10 cellular contexts compared by ENCODE assay signal in genomic region chr7:12066561-12066960, GRCh38.
DNase-seq lines count a peak whose midpoint lies in the region; ATAC-seq and TF ChIP-seq lines count a peak whose summit lies in the region.
"Had no signal": no experiment of that assay in that cellular context is flagged by ENCODE, and none has a peak within 500 bp of the region (broad histone marks: within the 10 kb centered on the region; RNA-seq: fewer than 3 reads in every experiment).

No MANE protein-coding gene starts in this region.

- no peak for TF ChIP-seq POLR2A in HCT116 (IDR thresholded peaks at IDR 0.05; ENCODE audit: borderline replicate concordance, extremely low read depth, insufficient read depth, insufficient read length)
- TF ChIP-seq POLR2A in spleen (IDR thresholded peaks at IDR 0.05): no peak

- no peaks in the 10 kb centered on the region for H3K9me3 ChIP-seq in HCT116 (ENCODE audit: control insufficient read depth in 1 of 2, insufficient read depth in 1 of 2, low read depth in 1 of 2, low read length in 2 of 2)
- H3K9me3 ChIP-seq in lower lobe of right lung: no peaks in the 10 kb centered on the region
- H3K9me3 ChIP-seq in spleen: no peaks in the 10 kb centered on the region
- H3K9me3 ChIP-seq: adrenal gland, right atrium auricular region had no signal

- DNase-seq in Caki2 (ENCODE audit: low read depth) (peak; percentile 92), HCT116 (ENCODE audit: low read depth, low spot score) (peak; percentile 85), RWPE1 (ENCODE audit: low spot score) (peak; percentile 3), lower lobe of right lung (no peak), D341Med (ENCODE audit: low spot score) (no peak), spleen (no peak), GM10266 (ENCODE audit: extremely low spot score) (no peak), AG08395 (ENCODE audit: low spot score) (no peak)
- DNase-seq: adrenal gland had no signal

- TF ChIP-seq CTCF in HCT116 (IDR thresholded peaks at IDR 0.05 in 2 of 3, conservative IDR thresholded peaks at IDR 0.05 in 1 of 3; ENCODE audit: borderline replicate concordance in 1 of 3, insufficient read depth in 1 of 3, low read depth in 2 of 3, low read length in 2 of 3) (no peak), RWPE1 (conservative IDR thresholded peaks at IDR 0.05; ENCODE audit: low read depth) (no peak), lower lobe of right lung (IDR thresholded peaks at IDR 0.05) (no peak), spleen (IDR thresholded peaks at IDR 0.05 in 8 of 11, conservative IDR thresholded peaks at IDR 0.05 in 3 of 11) (no peak), GM10266 (IDR thresholded peaks at IDR 0.05; ENCODE audit: control insufficient read depth, insufficient read depth, low read depth, missing control alignments) (no peak)

- in situ Hi-C loops in Caki2 (cut with HindIII; ENCODE audit: low pct_unique_long_range_greater_than_20kb, low sequenced_read_pairs): no loop called here

- 61 to 70% (median 64%) methylated on average over 3 of the region's 3 CpGs for WGBS in spleen, 5 donors

- peaks cover 0 to 31% of the 10 kb centered on the region in 2 experiments; a peak in 2 of 4 replicates for H3K4me1 ChIP-seq in HCT116 (ENCODE audit: control insufficient read depth in 1 of 2, insufficient read depth in 2 of 2, low read length in 2 of 2)
- no peaks in the 10 kb centered on the region for H3K4me1 ChIP-seq in lower lobe of right lung
- H3K4me1 ChIP-seq in spleen: no peaks in the 10 kb centered on the region
- H3K4me1 ChIP-seq: adrenal gland, right atrium auricular region had no signal

- H3K27me3 ChIP-seq in HCT116 (ENCODE audit: insufficient read depth, low read length): no peaks in the 10 kb centered on the region
- H3K27me3 ChIP-seq in lower lobe of right lung (ENCODE audit: low read depth): no peaks in the 10 kb centered on the region
- no peaks in the 10 kb centered on the region for H3K27me3 ChIP-seq in spleen (replicated peaks in 1 of 7)
- H3K27me3 ChIP-seq: adrenal gland, right atrium auricular region had no signal

- no TSS peak for BruUV-seq in HCT116 (replicated peaks; lab: Mats Ljungman, UMichigan)

- RAD21 ChIA-PET in HCT116 (lab: Charles Lee; ENCODE audit: low non-redundant PET in 1 of 2, low total read pairs in 2 of 2, uncharacterized antibody in 2 of 2, unreplicated experiment in 2 of 2): no interaction called here

- no peaks in the 10 kb centered on the region for H4K20me1 ChIP-seq in HCT116 (ENCODE audit: insufficient read depth)

- CTCF ChIA-PET in HCT116 (lab: Charles Lee): interaction anchor here (0.8 to 1.7 kb wide), 2 partner anchors 256 to 424 kb away, joined by 3 to 6 read pairs; no protein-coding TSS in a partner anchor
- CTCF ChIA-PET in RWPE1 (lab: Yijun Ruan, JAX): no interaction called here

- no peak for TF ChIP-seq RAD21 in HCT116 (IDR thresholded peaks at IDR 0.05; ENCODE audit: low read depth)

- H3K36me3 ChIP-seq in HCT116 (ENCODE audit: control insufficient read depth in 1 of 2, insufficient read depth in 2 of 2, low read length in 2 of 2): no peaks in the 10 kb centered on the region
- no peaks in the 10 kb centered on the region for H3K36me3 ChIP-seq in lower lobe of right lung
- H3K36me3 ChIP-seq in spleen: no peaks in the 10 kb centered on the region
- H3K36me3 ChIP-seq: adrenal gland, right atrium auricular region had no signal

- H3K4me3 ChIP-seq in HCT116 (replicated peaks in 1 of 2; ENCODE audit: low read depth in 1 of 2, low read length in 2 of 2) (peak overlapping the region in 1 of 2 experiments; percentile 20; a peak in 2 of 4 replicates), lower lobe of right lung (no peak overlapping the region), spleen (no peak overlapping the region)
- H3K4me3 ChIP-seq: adrenal gland, right atrium auricular region had no signal

- peak overlapping the region; percentile 28 for H2AFZ ChIP-seq in HCT116 (ENCODE audit: low read depth, low read length, poor library complexity, severe bottlenecking)

- ATAC-seq in HCT116 (peak; percentile 81), lower lobe of right lung (peak; percentile 63 to 74)

- H3K4me2 ChIP-seq in HCT116 (ENCODE audit: low read length): peak overlapping the region; percentile 64

- H3K9ac ChIP-seq in HCT116 (ENCODE audit: low read length): peak overlapping the region; percentile 23; the same call in 1 of the 2 replicates

- POLR2A ChIA-PET in HCT116 (lab: Charles Lee) (no interaction called here), RWPE1 (lab: Yijun Ruan, JAX; ENCODE audit: low non-redundant PET) (no interaction called here)

- intact Hi-C loops in HCT116 (cut with micrococcal nuclease) (loop anchor here (2.0 to 5.0 kb wide), 3 partner anchors 232 to 556 kb away; no protein-coding TSS in a partner anchor), lower lobe of right lung (cut with DNase I) (loop anchor here (5.0 kb wide), 1 partner anchor 251 kb away; no protein-coding TSS in a partner anchor), spleen (cut with DNase I; ENCODE audit: low total_unique reads) (loop anchor here (5.0 kb wide), 1 partner anchor 256 kb away; no protein-coding TSS in a partner anchor)

- H3K79me2 ChIP-seq in HCT116 (ENCODE audit: insufficient read depth, low read length): no peaks in the 10 kb centered on the region

- no peaks in the 10 kb centered on the region for H3K9me2 ChIP-seq in HCT116 (ENCODE audit: insufficient read depth)

- H3K27ac ChIP-seq in HCT116 (ENCODE audit: low read depth, low read length): no peak overlapping the region
- H3K27ac ChIP-seq in RWPE1: no peak overlapping the region
- no peak overlapping the region for H3K27ac ChIP-seq in lower lobe of right lung
- H3K27ac ChIP-seq in spleen: peak overlapping the region in 4 of 8 donors; percentile 28 to 77 (median 68)
- H3K27ac ChIP-seq: right atrium auricular region had no signal

TF ChIP-seq in HCT116, 20 proteins besides CTCF, POLR2A, EP300 and RAD21:
- TF ChIP-seq FOSL1 (IDR thresholded peaks at IDR 0.05; ENCODE audit: low read depth): peak; percentile 92
- TF ChIP-seq ZNF274 (IDR thresholded peaks at IDR 0.05; ENCODE audit: low read depth, low read length): no peak
- TF ChIP-seq POLR2AphosphoS5 (IDR thresholded peaks at IDR 0.05; ENCODE audit: low read depth, low read length): peak; percentile 54; the same call in 1 of the 2 replicates
- TF ChIP-seq ATF3 (IDR thresholded peaks at IDR 0.05): peak; percentile 72
- peak; percentile 76 for TF ChIP-seq CEBPB (IDR thresholded peaks at IDR 0.05; ENCODE audit: low read depth)
- peak; percentile 56 for TF ChIP-seq MAX (IDR thresholded peaks at IDR 0.05)
- peak; percentile 81 for TF ChIP-seq SP1 (IDR thresholded peaks at IDR 0.05; ENCODE audit: low read depth)
- TF ChIP-seq YY1 (IDR thresholded peaks at IDR 0.05; ENCODE audit: extremely low read depth, insufficient replicate concordance, low read depth, low read length): peak; percentile 14
- TF ChIP-seq ELF1 (IDR thresholded peaks at IDR 0.05; ENCODE audit: borderline replicate concordance, low read depth): no peak
- peak; percentile 81 for TF ChIP-seq CBX3 (IDR thresholded peaks at IDR 0.05; ENCODE audit: low read depth)
- TF ChIP-seq JUND (IDR thresholded peaks at IDR 0.05): peak; percentile 90
- peak; percentile 37 for TF ChIP-seq SIN3A (IDR thresholded peaks at IDR 0.05; ENCODE audit: low read depth)
- TF ChIP-seq REST (IDR thresholded peaks at IDR 0.05; ENCODE audit: low read depth): no peak
- TF ChIP-seq SRF (IDR thresholded peaks at IDR 0.05; ENCODE audit: low read depth): peak; percentile 51; the same call in 1 of the 2 replicates

Comparison
In these comparisons a context has a peak if more than half of its experiments do, and no peak if none do; other contexts are left out.
1. DNase-seq: peak in Caki2 (single experiment), HCT116 (single experiment) and RWPE1 (single experiment); none in lower lobe of right lung (single experiment), D341Med (single experiment), spleen (single experiment), GM10266 (single experiment) and AG08395 (single experiment).